ENCODE assay signal across 1 cellular context in genomic region chr1:40508375-40509341, GRCh38.
TF ChIP-seq lines count a peak whose summit lies in the region.

EXO5 (plus strand) TSS chr1:40508767; CDS start chr1:40514545, 5,778 bp downstream.

TF ChIP-seq in HepG2, 621 proteins besides CTCF, POLR2A, EP300 and RAD21 (continued from another document and continues in another):
- peak; percentile 97 for TF ChIP-seq ARID4A (CRISPR knock-in tag; IDR thresholded peaks at IDR 0.05; ENCODE audit: borderline replicate concordance)
- TF ChIP-seq MXI1 (IDR thresholded peaks at IDR 0.05; ENCODE audit: borderline replicate concordance, low read depth, low read length) = peak; percentile 45; the same call in 1 of the 3 replicates
- TF ChIP-seq ZNF549 (CRISPR knock-in tag; IDR thresholded peaks at IDR 0.05) = 0 out of 2 replicates have a peak, but pooled peaks have one; percentile 42
- TF ChIP-seq ZNF512B (CRISPR knock-in tag; IDR thresholded peaks at IDR 0.05; ENCODE audit: borderline replicate concordance) = no peak
- no peak for TF ChIP-seq HOXA7 (CRISPR knock-in tag; IDR thresholded peaks at IDR 0.05)
- TF ChIP-seq ZNF230 (CRISPR knock-in tag; IDR thresholded peaks at IDR 0.05) = peak; percentile 84
- TF ChIP-seq GPBP1L1 (CRISPR knock-in tag; IDR thresholded peaks at IDR 0.05) = no peak
- TF ChIP-seq ZFP90 (CRISPR knock-in tag; IDR thresholded peaks at IDR 0.05; ENCODE audit: borderline replicate concordance) = peak; percentile 95
- peak; percentile 89 for TF ChIP-seq TFDP2 (CRISPR knock-in tag; IDR thresholded peaks at IDR 0.05)
- TF ChIP-seq JUND (CRISPR knock-in tag; IDR thresholded peaks at IDR 0.05) = no peak
- peak; percentile 76; the same call in 1 of the 2 replicates for TF ChIP-seq MTERF4 (CRISPR knock-in tag; IDR thresholded peaks at IDR 0.05)
- TF ChIP-seq ZNF225 (CRISPR knock-in tag; IDR thresholded peaks at IDR 0.05) = peak; percentile 75; the same call in 1 of the 2 replicates
- no peak for TF ChIP-seq ZSCAN22 (CRISPR knock-in tag; IDR thresholded peaks at IDR 0.05)
- TF ChIP-seq ZNF331 (CRISPR knock-in tag; IDR thresholded peaks at IDR 0.05) = peak; percentile 85
- no peak for TF ChIP-seq ZNF3 (CRISPR knock-in tag; IDR thresholded peaks at IDR 0.05)
- TF ChIP-seq ZNF782 (CRISPR knock-in tag; IDR thresholded peaks at IDR 0.05; ENCODE audit: borderline replicate concordance) = peak; percentile 92; the same call in 1 of the 2 replicates
- TF ChIP-seq MAZ (IDR thresholded peaks at IDR 0.05; ENCODE audit: borderline replicate concordance, low read depth, low read length) = no peak
- 0 out of 2 replicates have a peak, but pooled peaks have one; percentile 19 for TF ChIP-seq MAZ (CRISPR knock-in tag; IDR thresholded peaks at IDR 0.05; ENCODE audit: low read depth)
- TF ChIP-seq ZNF563 (CRISPR knock-in tag; IDR thresholded peaks at IDR 0.05) = peak; percentile 87
- peak; percentile 80 for TF ChIP-seq MXD3 (CRISPR knock-in tag; IDR thresholded peaks at IDR 0.05)
- no peak for TF ChIP-seq SCMH1 (CRISPR knock-in tag; IDR thresholded peaks at IDR 0.05; ENCODE audit: borderline replicate concordance)
- TF ChIP-seq IRF1 (CRISPR knock-in tag; IDR thresholded peaks at IDR 0.05; ENCODE audit: low read depth) = peak; percentile 59; the same call in 1 of the 2 replicates
- no peak for TF ChIP-seq CEBPZ (IDR thresholded peaks at IDR 0.05; ENCODE audit: low read length)
- no peak for TF ChIP-seq ZNF879 (CRISPR knock-in tag; IDR thresholded peaks at IDR 0.05)
- TF ChIP-seq NFATC3 (CRISPR knock-in tag; IDR thresholded peaks at IDR 0.05) = 0 out of 2 replicates have a peak, but pooled peaks have one; percentile 15
- TF ChIP-seq U2AF2 (IDR thresholded peaks at IDR 0.05; ENCODE audit: low read depth, low read length) = no peak
- peak; percentile 82; the same call in 1 of the 2 replicates for TF ChIP-seq HDAC2 (CRISPR knock-in tag; IDR thresholded peaks at IDR 0.05)
- no peak; the same call in 1 of the 2 replicates for TF ChIP-seq ARID2 (CRISPR knock-in tag; IDR thresholded peaks at IDR 0.05; ENCODE audit: borderline replicate concordance)
- TF ChIP-seq TP53 (CRISPR knock-in tag; conservative IDR thresholded peaks at IDR 0.05) = 0 out of 2 replicates have a peak, but pooled peaks have one; percentile 64
- no peak for TF ChIP-seq CENPX (CRISPR knock-in tag; IDR thresholded peaks at IDR 0.05)
- no peak for TF ChIP-seq ETV6 (CRISPR knock-in tag; conservative IDR thresholded peaks at IDR 0.05)
- peak; percentile 78; the same call in 1 of the 2 replicates for TF ChIP-seq ZNF367 (CRISPR knock-in tag; IDR thresholded peaks at IDR 0.05; ENCODE audit: borderline replicate concordance)
- TF ChIP-seq PCBP1 (IDR thresholded peaks at IDR 0.05; ENCODE audit: borderline replicate concordance, low read depth, low read length) = no peak
- 0 out of 2 replicates have a peak, but pooled peaks have one; percentile 49 for TF ChIP-seq ZSCAN29 (CRISPR knock-in tag; conservative IDR thresholded peaks at IDR 0.05)
- TF ChIP-seq HOXD1 (CRISPR knock-in tag; IDR thresholded peaks at IDR 0.05) = peak; percentile 93
- TF ChIP-seq MTF2 (CRISPR knock-in tag; IDR thresholded peaks at IDR 0.05; ENCODE audit: borderline replicate concordance) = peak; percentile 80
- TF ChIP-seq RFX1 (IDR thresholded peaks at IDR 0.05) = no peak
- no peak for TF ChIP-seq LCORL (IDR thresholded peaks at IDR 0.05)
- TF ChIP-seq LCORL (CRISPR knock-in tag; IDR thresholded peaks at IDR 0.05) = peak; percentile 78
- no peak for TF ChIP-seq ZBTB1 (CRISPR knock-in tag; IDR thresholded peaks at IDR 0.05; ENCODE audit: borderline replicate concordance)
- no peak for TF ChIP-seq PAX8 (CRISPR knock-in tag; IDR thresholded peaks at IDR 0.05; ENCODE audit: borderline replicate concordance)
- no peak for TF ChIP-seq CSRNP2 (CRISPR knock-in tag; conservative IDR thresholded peaks at IDR 0.05; ENCODE audit: low read depth)
- no peak for TF ChIP-seq FIP1L1 (IDR thresholded peaks at IDR 0.05; ENCODE audit: borderline replicate concordance, insufficient read depth, low read depth, low read length)
- TF ChIP-seq ZNF589 (CRISPR knock-in tag; conservative IDR thresholded peaks at IDR 0.05) = no peak
- no peak for TF ChIP-seq BATF2 (CRISPR knock-in tag; IDR thresholded peaks at IDR 0.05)
- TF ChIP-seq SIX4 (CRISPR knock-in tag; IDR thresholded peaks at IDR 0.05) = 0 out of 2 replicates have a peak, but pooled peaks have one; percentile 50
- peak; percentile 47; the same call in 1 of the 2 replicates for TF ChIP-seq ZNF746 (CRISPR knock-in tag; IDR thresholded peaks at IDR 0.05)
- peak; percentile 13; the same call in 1 of the 2 replicates for TF ChIP-seq IRX3 (CRISPR knock-in tag; IDR thresholded peaks at IDR 0.05; ENCODE audit: borderline replicate concordance, low read depth)
- TF ChIP-seq ZNF761 (CRISPR knock-in tag; conservative IDR thresholded peaks at IDR 0.05) = peak; percentile 57; the same call in 1 of the 2 replicates
